ENCODE assay signal across 1 cellular context in genomic region chr1:3292868-3293562, GRCh38.
TF ChIP-seq lines count a peak whose summit lies in the region.

No MANE protein-coding gene starts in this region.

TF ChIP-seq in HepG2, 621 proteins besides CTCF, POLR2A, EP300 and RAD21 (continued from another document):
- TF ChIP-seq MTERF4 (CRISPR knock-in tag; IDR thresholded peaks at IDR 0.05), result peak; percentile 77; the same call in 1 of the 2 replicates
- TF ChIP-seq ZMYM3 (CRISPR knock-in tag; IDR thresholded peaks at IDR 0.05), result no peak
TF ChIP-seq in HepG2: peak in this region for 152.
